8 cellular contexts compared by ENCODE assay signal in genomic region chr2:24046930-24047702, GRCh38. TPM values are rescaled to one million over a fixed set of nuclear protein-coding genes. Genes with fewer than 3 reads are reported as not detected.
DNase-seq lines count a peak whose midpoint lies in the region; ATAC-seq, FAIRE-seq and TF ChIP-seq lines count a peak whose summit lies in the region.

A gene with protein sequence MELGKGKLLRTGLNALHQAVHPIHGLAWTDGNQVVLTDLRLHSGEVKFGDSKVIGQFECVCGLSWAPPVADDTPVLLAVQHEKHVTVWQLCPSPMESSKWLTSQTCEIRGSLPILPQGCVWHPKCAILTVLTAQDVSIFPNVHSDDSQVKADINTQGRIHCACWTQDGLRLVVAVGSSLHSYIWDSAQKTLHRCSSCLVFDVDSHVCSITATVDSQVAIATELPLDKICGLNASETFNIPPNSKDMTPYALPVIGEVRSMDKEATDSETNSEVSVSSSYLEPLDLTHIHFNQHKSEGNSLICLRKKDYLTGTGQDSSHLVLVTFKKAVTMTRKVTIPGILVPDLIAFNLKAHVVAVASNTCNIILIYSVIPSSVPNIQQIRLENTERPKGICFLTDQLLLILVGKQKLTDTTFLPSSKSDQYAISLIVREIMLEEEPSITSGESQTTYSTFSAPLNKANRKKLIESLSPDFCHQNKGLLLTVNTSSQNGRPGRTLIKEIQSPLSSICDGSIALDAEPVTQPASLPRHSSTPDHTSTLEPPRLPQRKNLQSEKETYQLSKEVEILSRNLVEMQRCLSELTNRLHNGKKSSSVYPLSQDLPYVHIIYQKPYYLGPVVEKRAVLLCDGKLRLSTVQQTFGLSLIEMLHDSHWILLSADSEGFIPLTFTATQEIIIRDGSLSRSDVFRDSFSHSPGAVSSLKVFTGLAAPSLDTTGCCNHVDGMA (minus strand): TSS chr2:24047391. CDS start chr2:24039494, 7,897 bp downstream.

- dilution Hi-C loops in endothelial cell of umbilical vein (cut with MboI; ENCODE audit: extremely low pct_ligation_motif_present, low sequenced_read_pairs), result no loop called here

- H4K20me1 ChIP-seq in OCI-LY1 (ENCODE audit: insufficient read depth, low read length) (no peaks in the 10 kb centered on the region), endothelial cell of umbilical vein (replicated peaks; ENCODE audit: control insufficient read depth, extremely low read depth, insufficient read depth, low read length) (no peaks in the 10 kb centered on the region)

- H3K4me2 ChIP-seq in OCI-LY1 (ENCODE audit: low read length) (peak within 1 kb of the TSS; percentile 77), endothelial cell of umbilical vein (ENCODE audit: insufficient read depth, low read length) (peak within 1 kb of the TSS; percentile 80)

- H3K4me3 Mint-ChIP-seq in Calu3 (ENCODE audit: low read depth, unreplicated experiment), result peak within 1 kb of the TSS; percentile 88

- H3K9me3 ChIP-seq in HUES64 (ENCODE audit: insufficient read depth, low read depth, low read length) (no peaks in the 10 kb centered on the region), OCI-LY1 (ENCODE audit: low read length) (no peaks in the 10 kb centered on the region), endothelial cell of umbilical vein (replicated peaks; ENCODE audit: control insufficient read depth, insufficient read depth, low read length) (no peaks in the 10 kb centered on the region)

- H3K9me1 ChIP-seq in endothelial cell of umbilical vein (replicated peaks; ENCODE audit: control insufficient read depth, extremely low read depth, insufficient read depth, low read length), result no peaks in the 10 kb centered on the region

- CTCF ChIA-PET in Calu3 (lab: Charles Lee), result interaction anchor here (0.5 to 1.8 kb wide), 7 partner anchors 13 to 248 kb away, joined by 3 to 13 read pairs (median 4); partner anchors contain the start of genes ATAD2B, SF3B6 and TP53I3
- CTCF ChIA-PET in endothelial cell of umbilical vein (lab: Charles Lee), result interaction anchor here (0.6 to 1.8 kb wide), 13 partner anchors 12 to 222 kb away, joined by 3 to 14 read pairs (median 3); partner anchors contain the start of genes ATAD2B, SF3B6 and TP53I3

- peak within 1 kb of the TSS; percentile 91 for H2AFZ ChIP-seq in OCI-LY1 (ENCODE audit: low read length)
- H2AFZ ChIP-seq in endothelial cell of umbilical vein (ENCODE audit: low read depth, low read length), result peak within 1 kb of the TSS; percentile 90

- no peaks in the 10 kb centered on the region for H3K9me2 ChIP-seq in OCI-LY1 (ENCODE audit: low read depth, low read length)

- peak within 1 kb of the TSS; percentile 50 for H3K27ac Mint-ChIP-seq in Calu3 (ENCODE audit: unreplicated experiment)

- H3K27ac ChIP-seq in HUES64 (ENCODE audit: low read depth, low read length) (peak within 1 kb of the TSS; percentile 37; the same call in 1 of the 2 replicates), OCI-LY1 (ENCODE audit: low read depth, low read length, poor library complexity, severe bottlenecking) (no peak within 1 kb of the TSS), endothelial cell of umbilical vein (ENCODE audit: insufficient read depth, low read depth, low read length) (peak within 1 kb of the TSS; percentile 36)

- WGBS in HUES64, result under 1% methylated on average over 38 of the region's 38 CpGs

- BruUV-seq in Calu3 (replicated peaks; lab: Mats Ljungman, UMichigan), result no TSS peak
- BruUV-seq in endothelial cell of umbilical vein (replicated peaks; lab: Mats Ljungman, UMichigan), result no TSS peak

- H3K36me3 Mint-ChIP-seq in Calu3 (ENCODE audit: insufficient read depth, unreplicated experiment), result peaks cover 34% of the 10 kb centered on the region

- POLR2A ChIA-PET in endothelial cell of umbilical vein (lab: Charles Lee), result interaction anchor here (0.6 to 1.6 kb wide), 6 partner anchors 11 to 222 kb away, joined by 3 to 15 read pairs (median 6); partner anchors contain the start of genes ATAD2B and SF3B6

- H3K27me3 ChIP-seq in HUES64 (ENCODE audit: insufficient read depth, low read length) (no peaks in the 10 kb centered on the region), OCI-LY1 (ENCODE audit: insufficient read depth, low read length) (no peaks in the 10 kb centered on the region), endothelial cell of umbilical vein (ENCODE audit: control insufficient read depth in 2 of 2, insufficient read depth in 2 of 2, low read length in 2 of 2) (no peaks in the 10 kb centered on the region)

- intact Hi-C loops in Calu3 (cut with micrococcal nuclease; ENCODE audit: unreplicated experiment) (loop anchor here (2.0 kb wide), 1 partner anchor 30 kb away; the partner anchor contains the start of gene SF3B6), endothelial cell of umbilical vein (cut with micrococcal nuclease) (loop anchor here (1.0 kb wide), 5 partner anchors 29 to 120 kb away; partner anchors contain the start of genes ATAD2B, SF3B6, TP53I3 and UBXN2A)

- H3K36me3 ChIP-seq in HUES64 (ENCODE audit: insufficient read depth, low read length), result peaks cover 7% of the 10 kb centered on the region
- peaks cover 4% of the 10 kb centered on the region; the same call in 1 of the 2 replicates for H3K36me3 ChIP-seq in OCI-LY1 (ENCODE audit: insufficient read depth, low read length)
- H3K36me3 ChIP-seq in endothelial cell of umbilical vein (ENCODE audit: control insufficient read depth in 2 of 2, extremely low read depth in 1 of 2, insufficient read depth in 2 of 2, low read length in 2 of 2), result no peaks in the 10 kb centered on the region

- peak; percentile 99 for FAIRE-seq in endothelial cell of umbilical vein (lab: Jason Lieb, UNC)

- H3K27me3 Mint-ChIP-seq in Calu3 (ENCODE audit: unreplicated experiment), result no peaks in the 10 kb centered on the region

- TF ChIP-seq CTCF in Calu3 (IDR thresholded peaks at IDR 0.05; ENCODE audit: unreplicated experiment), result no peak
- TF ChIP-seq CTCF in OCI-LY1 (IDR thresholded peaks at IDR 0.05; ENCODE audit: low read length), result no peak
- no peak for TF ChIP-seq CTCF in endothelial cell of umbilical vein (IDR thresholded peaks at IDR 0.05; ENCODE audit: extremely low read depth in 1 of 2, insufficient read depth in 1 of 2, low read depth in 1 of 2, low read length in 2 of 2)

- no peaks in the 10 kb centered on the region for H3F3A ChIP-seq in OCI-LY1 (ENCODE audit: insufficient read depth, low read length)

- H3K4me1 ChIP-seq in HUES64 (ENCODE audit: insufficient read depth, low read length), result peaks cover 10% of the 10 kb centered on the region
- peaks cover 32% of the 10 kb centered on the region for H3K4me1 ChIP-seq in OCI-LY1 (ENCODE audit: insufficient read depth, low read length, severe bottlenecking)
- H3K4me1 ChIP-seq in endothelial cell of umbilical vein (ENCODE audit: control insufficient read depth, extremely low read depth, insufficient read depth, low read length), result peaks cover 23% of the 10 kb centered on the region

- DNase-seq in Calu3, result peak; percentile 94
- DNase-seq in activated CD8-positive, alpha-beta memory T cell treated with anti-CD3 and anti-CD28 coated beads, Interleukin-2, amount 50 U/mL, for 4 hours, result peak; percentile 87
- DNase-seq in endothelial cell of umbilical vein (ENCODE audit: low read depth, low spot score), result peak; percentile 99
- DNase-seq in midbrain (lab: John Stamatoyannopoulos, UW), result peak; percentile 99
- peak; percentile 84 to 88 for DNase-seq in stimulated activated CD8-positive, alpha-beta memory T cell treated with anti-CD3 and anti-CD28 coated beads, Interleukin-2, amount 100 ng/mL, for 1 hour (ENCODE audit: low read depth in 2 of 2)

- H3K4me1 Mint-ChIP-seq in Calu3 (ENCODE audit: low read depth, unreplicated experiment), result peaks cover 9% of the 10 kb centered on the region

- H3K4me3 ChIP-seq in HUES64 (ENCODE audit: low read length) (peak within 1 kb of the TSS; percentile 89), OCI-LY1 (ENCODE audit: low read depth, low read length, poor library complexity, severe bottlenecking) (peak within 1 kb of the TSS; percentile 92), endothelial cell of umbilical vein (replicated peaks in 1 of 3; ENCODE audit: insufficient read depth in 1 of 3, low read depth in 1 of 3, low read length in 3 of 3) (peak within 1 kb of the TSS; percentile 89 to 95 (median 89))

- TF ChIP-seq POLR2A in endothelial cell of umbilical vein (IDR thresholded peaks at IDR 0.05; ENCODE audit: low read depth, low read length), result peak; percentile 97

- peak; percentile 99 for ATAC-seq in GM21447 (IDR thresholded peaks at IDR 0.05; ENCODE audit: unreplicated experiment)

- no peaks in the 10 kb centered on the region for H3K9me3 Mint-ChIP-seq in Calu3 (ENCODE audit: low read depth, unreplicated experiment)

- H3K79me2 ChIP-seq in OCI-LY1 (ENCODE audit: insufficient read depth, low read length) (peaks cover 18% of the 10 kb centered on the region), endothelial cell of umbilical vein (ENCODE audit: control insufficient read depth, insufficient read depth, low read length) (peaks cover 22% of the 10 kb centered on the region)

- H3K9ac ChIP-seq in HUES64 (ENCODE audit: low read depth, low read length) (peak within 1 kb of the TSS; percentile 71), OCI-LY1 (ENCODE audit: low read length) (peak within 1 kb of the TSS; percentile 93), endothelial cell of umbilical vein (replicated peaks; ENCODE audit: extremely low read depth, insufficient read depth, low read length) (peak within 1 kb of the TSS; percentile 82)

TF ChIP-seq in endothelial cell of umbilical vein, 7 proteins besides CTCF, POLR2A, EP300 and RAD21 (continues in another document):
- no peak for TF ChIP-seq FOS (IDR thresholded peaks at IDR 0.05; ENCODE audit: borderline replicate concordance, insufficient read depth, low read length)
- no peak for TF ChIP-seq GATA2 (IDR thresholded peaks at IDR 0.05; ENCODE audit: insufficient read depth, insufficient read length, low read depth, low read length)
- TF ChIP-seq MAX (IDR thresholded peaks at IDR 0.05; ENCODE audit: insufficient read depth, insufficient read length), result peak; percentile 1
- peak; percentile 92 for TF ChIP-seq POLR2AphosphoS5 (IDR thresholded peaks at IDR 0.05; ENCODE audit: insufficient read depth, low read depth, low read length)
- no peak for TF ChIP-seq MYC (IDR thresholded peaks at IDR 0.05; ENCODE audit: low read depth, low read length)

RNA-seq across cellular contexts. Expression of the gene that starts here (rescaled TPM):
- 13.4 and 17.2 TPM in 2 replicates for total RNA-seq in Calu3 (2022)
- 17.7 TPM for polyA plus RNA-seq in HUES64 (2013, experiment 1 of 2)
- polyA plus RNA-seq in HUES64 (2013, experiment 2 of 2), result 17.6 TPM
- total RNA-seq in endothelial cell of umbilical vein, result 15.4 and 15.9 TPM in 2 replicates
- 7.9 and 9.6 TPM in 2 replicates for polyA plus RNA-seq in endothelial cell of umbilical vein
- 7.6 TPM in 2 replicates for polyA plus RNA-seq in endothelial cell of umbilical vein (2011; cell fraction: cytosol; rRNA removed)
- 7.5 and 9.5 TPM in 2 replicates for polyA plus RNA-seq in endothelial cell of umbilical vein (2011; cell fraction: nucleus; rRNA removed)
- polyA plus RNA-seq in endothelial cell of umbilical vein (2012), result 8.6 and 16.2 TPM in 2 replicates
- 46.3 and 56.8 TPM in 2 replicates for polyA minus RNA-seq in endothelial cell of umbilical vein
- 6.3 TPM for polyA minus RNA-seq in endothelial cell of umbilical vein (2011; cell fraction: cytosol; rRNA and poly(A)+ RNA removed)
- 4.6 and 11.2 TPM in 2 replicates for polyA minus RNA-seq in endothelial cell of umbilical vein (2011; cell fraction: nucleus; rRNA and poly(A)+ RNA removed)
